ENCODE assay signal across 8 cellular contexts in the genomic region with DNA sequence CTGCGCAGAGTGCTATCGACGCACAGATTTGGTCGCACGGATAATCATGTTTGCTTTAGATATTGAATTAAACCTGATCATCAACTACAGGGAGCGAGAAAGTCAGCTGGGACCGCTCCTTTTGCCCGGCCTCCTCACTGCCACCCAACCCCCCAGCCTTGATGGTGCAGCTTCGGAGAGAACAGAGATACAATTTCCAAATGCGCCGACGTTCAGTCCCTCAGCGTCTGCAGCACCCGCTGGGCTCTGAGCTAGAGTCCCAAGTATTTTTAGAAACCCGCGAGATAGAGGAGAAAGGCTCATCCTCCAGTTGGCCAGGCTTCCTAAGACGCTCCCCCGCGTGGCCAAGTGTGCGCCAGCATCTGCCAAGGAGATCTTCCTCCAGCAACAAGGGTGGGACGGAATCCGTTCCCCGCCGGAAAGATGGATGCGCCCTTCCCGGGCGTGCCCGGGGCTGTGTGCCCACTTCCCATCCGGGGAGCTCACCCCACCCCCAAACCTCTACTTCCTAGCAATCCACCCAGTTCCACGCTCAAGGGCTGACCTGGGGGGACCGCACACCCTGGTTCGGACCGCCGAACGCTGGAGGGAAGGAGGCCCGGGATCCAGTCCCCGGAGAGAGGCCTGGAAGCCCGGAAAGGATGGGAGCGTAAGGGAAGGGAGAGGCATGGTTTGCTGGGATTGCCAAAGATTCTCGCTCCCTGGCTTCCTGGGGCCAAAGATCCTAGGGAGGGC. TPM values are rescaled to one million over a fixed set of nuclear protein-coding genes. Genes with fewer than 3 reads are reported as not detected.
DNase-seq lines count a peak whose midpoint lies in the region; ATAC-seq and TF ChIP-seq lines count a peak whose summit lies in the region.

No MANE protein-coding gene starts in this region.

- H3K9me3 Mint-ChIP-seq in natural killer cell treated with Interleukin-12 subunit alpha and Interleukin-12 subunit beta and Interleukin-15 and Interleukin-18, amount 100 ng/mL, for 72 hours: no peaks in the 10 kb centered on the region
- no peaks in the 10 kb centered on the region for H3K9me3 Mint-ChIP-seq in natural killer cell

- ATAC-seq in natural killer cell treated with Interleukin-12 subunit alpha and Interleukin-12 subunit beta and Interleukin-15 and Interleukin-18, amount 100 ng/mL, for 72 hours: no peak
- ATAC-seq in natural killer cell: no peak
- no peak for ATAC-seq in left lung

- H3K9me3 ChIP-seq in adipocyte (ENCODE audit: control insufficient read depth, low read length) (no peaks in the 10 kb centered on the region), left lung (no peaks in the 10 kb centered on the region), PC-9 (ENCODE audit: insufficient read depth, low read depth) (no peaks in the 10 kb centered on the region)

- DNase-seq in natural killer cell treated with Interleukin-12 subunit alpha and Interleukin-12 subunit beta and Interleukin-15 and Interleukin-18, amount 100 ng/mL, for 72 hours (ENCODE audit: low spot score): no peak
- DNase-seq in natural killer cell: no peak
- DNase-seq in adipocyte (ENCODE audit: low read depth): no peak
- peak in 1 of 2 donors; percentile 69 for DNase-seq in left lung
- no peak for DNase-seq in NCI-H524 treated with DMSO at 0.1 percent for 48 hours (lab: John Stamatoyannopoulos, UW)
- no peak for DNase-seq in PC-9
- DNase-seq in stimulated activated CD4-positive, alpha-beta T cell treated with anti-CD3 and anti-CD28 coated beads, Interleukin-1b, Interleukin-23, amount 100 ng/mL, for 48 hours: no peak

- H3F3A ChIP-seq in PC-9 (ENCODE audit: insufficient read depth, low read depth): no peaks in the 10 kb centered on the region

- CTCF ChIA-PET in PC-9 (lab: Charles Lee): no interaction called here

- TF ChIP-seq CTCF in natural killer cell (IDR thresholded peaks at IDR 0.05) (no peak), left lung (IDR thresholded peaks at IDR 0.05) (no peak), PC-9 (conservative IDR thresholded peaks at IDR 0.05) (no peak)

- H3K36me3 ChIP-seq in adipocyte (ENCODE audit: control insufficient read depth, insufficient read depth, low read length, severe bottlenecking): no peaks in the 10 kb centered on the region
- H3K36me3 ChIP-seq in left lung: no peaks in the 10 kb centered on the region
- no peaks in the 10 kb centered on the region for H3K36me3 ChIP-seq in urinary bladder (ENCODE audit: insufficient read depth)
- H3K36me3 ChIP-seq in PC-9 (ENCODE audit: low read depth): no peaks in the 10 kb centered on the region

- H3K4me1 ChIP-seq in adipocyte (ENCODE audit: control insufficient read depth, insufficient read depth, low read length): peaks cover 19% of the 10 kb centered on the region
- peaks cover 17 to 73% of the 10 kb centered on the region in 2 donors for H3K4me1 ChIP-seq in left lung
- H3K4me1 ChIP-seq in urinary bladder (ENCODE audit: insufficient read depth): peaks cover 6% of the 10 kb centered on the region
- no peaks in the 10 kb centered on the region for H3K4me1 ChIP-seq in PC-9 (replicated peaks; ENCODE audit: insufficient read depth)

- H3K9me2 ChIP-seq in PC-9 (ENCODE audit: insufficient read depth): no peaks in the 10 kb centered on the region

- H3K36me3 Mint-ChIP-seq in natural killer cell treated with Interleukin-12 subunit alpha and Interleukin-12 subunit beta and Interleukin-15 and Interleukin-18, amount 100 ng/mL, for 72 hours: no peaks in the 10 kb centered on the region
- no peaks in the 10 kb centered on the region for H3K36me3 Mint-ChIP-seq in natural killer cell

- H2AFZ ChIP-seq in PC-9: no peak overlapping the region

- H3K4me1 Mint-ChIP-seq in natural killer cell treated with Interleukin-12 subunit alpha and Interleukin-12 subunit beta and Interleukin-15 and Interleukin-18, amount 100 ng/mL, for 72 hours (ENCODE audit: low read depth in 2 of 2): peaks cover 3 to 13% of the 10 kb centered on the region in 2 donors
- H3K4me1 Mint-ChIP-seq in natural killer cell: peaks cover 0 to 16% of the 10 kb centered on the region in 2 donors

- H3K27ac ChIP-seq in left lung: no peak overlapping the region
- H3K27ac ChIP-seq in urinary bladder (ENCODE audit: low read depth): no peak overlapping the region
- no peak overlapping the region for H3K27ac ChIP-seq in PC-9

- H3K27ac Mint-ChIP-seq in natural killer cell treated with Interleukin-12 subunit alpha and Interleukin-12 subunit beta and Interleukin-15 and Interleukin-18, amount 100 ng/mL, for 72 hours: no peak overlapping the region
- no peak overlapping the region for H3K27ac Mint-ChIP-seq in natural killer cell

- no peak overlapping the region for H3K9ac ChIP-seq in adipocyte (ENCODE audit: low read length)

- intact Hi-C loops in natural killer cell (cut with micrococcal nuclease): no loop called here
- intact Hi-C loops in left lung (cut with DNase I): loop anchor here (5.0 to 10.0 kb wide), 4 partner anchors 105 to 675 kb away; no protein-coding TSS in a partner anchor
- intact Hi-C loops in PC-9 (cut with micrococcal nuclease; ENCODE audit: unreplicated experiment): loop anchor here (10.0 kb wide), 1 partner anchor 675 kb away; no protein-coding TSS in a partner anchor

- H3K27me3 Mint-ChIP-seq in natural killer cell treated with Interleukin-12 subunit alpha and Interleukin-12 subunit beta and Interleukin-15 and Interleukin-18, amount 100 ng/mL, for 72 hours: peaks cover 48 to 53% of the 10 kb centered on the region in 2 donors
- peaks cover 44 to 60% of the 10 kb centered on the region in 2 donors for H3K27me3 Mint-ChIP-seq in natural killer cell (ENCODE audit: low read depth in 2 of 2)

- POLR2A ChIA-PET in PC-9 (lab: Charles Lee; ENCODE audit: unreplicated experiment): no interaction called here

- H3K4me2 ChIP-seq in PC-9: no peak overlapping the region

- WGBS in urinary bladder: under 1% methylated on average over 40 of the region's 40 CpGs

- H3K4me3 ChIP-seq in adipocyte (ENCODE audit: low read length): peak overlapping the region; percentile 67
- peak overlapping the region; percentile 9 to 21 for H3K4me3 ChIP-seq in left lung
- H3K4me3 ChIP-seq in urinary bladder (ENCODE audit: low read depth, low read length): peak overlapping the region; percentile 16
- H3K4me3 ChIP-seq in PC-9: no peak overlapping the region

- no peaks in the 10 kb centered on the region for H4K20me1 ChIP-seq in PC-9 (ENCODE audit: insufficient read depth)

- H3K4me3 Mint-ChIP-seq in natural killer cell treated with Interleukin-12 subunit alpha and Interleukin-12 subunit beta and Interleukin-15 and Interleukin-18, amount 100 ng/mL, for 72 hours: peak overlapping the region; percentile 42
- no peak overlapping the region for H3K4me3 Mint-ChIP-seq in natural killer cell

- no TSS peak for BruUV-seq in PC-9 (replicated peaks; lab: Mats Ljungman, UMichigan)

- no peaks in the 10 kb centered on the region for H3K79me2 ChIP-seq in PC-9 (ENCODE audit: low read depth)

- H3K27me3 ChIP-seq in adipocyte (replicated peaks; ENCODE audit: control insufficient read depth, insufficient read depth, low read length): peaks cover 63% of the 10 kb centered on the region
- H3K27me3 ChIP-seq in left lung: peaks cover 99 to 100% of the 10 kb centered on the region in 2 donors
- no peaks in the 10 kb centered on the region for H3K27me3 ChIP-seq in PC-9 (ENCODE audit: insufficient read depth, low read depth)

RNA-seq across cellular contexts. Expression of a gene that starts 4.1 kb away (rescaled TPM):
- total RNA-seq in natural killer cell treated with Interleukin-12 subunit alpha and Interleukin-12 subunit beta and Interleukin-15 and Interleukin-18, amount 100 ng/mL, for 72 hours: not detected
- total RNA-seq in natural killer cell (not detected), left lung (not detected), urinary bladder (not detected), PC-9 (2021) (not detected in 2 replicates)
- polyA plus RNA-seq in urinary bladder: not detected
